In genomic region chr2:71798266-71799012, GRCh38 we compare ENCODE assay signal across 8 cellular contexts.
DNase-seq lines count a peak whose midpoint lies in the region; ATAC-seq and TF ChIP-seq lines count a peak whose summit lies in the region.

No MANE protein-coding gene starts in this region.

- no peak overlapping the region for H3K4me2 ChIP-seq in smooth muscle cell

- H3K79me2 ChIP-seq in smooth muscle cell (ENCODE audit: low read depth) = no peaks in the 10 kb centered on the region

- no peak overlapping the region for H3K4me3 ChIP-seq in smooth muscle cell

- H3K27ac ChIP-seq in 22Rv1 (no peak overlapping the region), smooth muscle cell (ENCODE audit: low read depth) (no peak overlapping the region)

- peaks cover 3% of the 10 kb centered on the region for H3K4me1 ChIP-seq in smooth muscle cell (ENCODE audit: low read depth)

- peak in 1 of 2 donors; percentile 49 for ATAC-seq in left cardiac atrium

- H3F3A ChIP-seq in smooth muscle cell (ENCODE audit: low read depth) = no peaks in the 10 kb centered on the region

- intact Hi-C loops in left cardiac atrium (cut with DNase I) = loop anchor here (5.0 to 10.0 kb wide), 4 partner anchors 114 to 251 kb away; no protein-coding TSS in a partner anchor

- H4K20me1 ChIP-seq in smooth muscle cell (ENCODE audit: low read depth) = no peaks in the 10 kb centered on the region

- H3K9ac ChIP-seq in smooth muscle cell (ENCODE audit: low read depth) = no peak overlapping the region

- no peaks in the 10 kb centered on the region for H3K36me3 ChIP-seq in smooth muscle cell (ENCODE audit: low read depth)

- TF ChIP-seq CTCF in 22Rv1 (IDR thresholded peaks at IDR 0.05) (peak; percentile 82), smooth muscle cell (IDR thresholded peaks at IDR 0.05; ENCODE audit: borderline replicate concordance, insufficient read depth, poor library complexity, severe bottlenecking) (peak; percentile 80)

- no peaks in the 10 kb centered on the region for H3K27me3 ChIP-seq in smooth muscle cell (ENCODE audit: low read depth)

- no peaks in the 10 kb centered on the region for H3K9me3 ChIP-seq in smooth muscle cell (replicated peaks; ENCODE audit: low read depth)

- H2AFZ ChIP-seq in smooth muscle cell (ENCODE audit: low read depth) = no peak overlapping the region

- 75% methylated on average over 8 of the region's 8 CpGs for WGBS in smooth muscle cell (ENCODE audit: low lambda C conversion rate)

- DNase-seq in GM03348 (ENCODE audit: low spot score) = peak; percentile 72
- DNase-seq in HUDEP-2 (lab: John Stamatoyannopoulos, UW; ENCODE audit: unreplicated experiment in 76 of 76) = peak in 48 of 76 experiments; percentile 4 to 69 (median 18)
- DNase-seq in activated CD4-positive, alpha-beta T cell treated with anti-CD3 and anti-CD28 coated beads, Interleukin-2, amount 50 U/mL, for 48 hours = peak; percentile 16 to 27
- peak; percentile 43 for DNase-seq in left cardiac atrium
- no peak for DNase-seq in smooth muscle cell (lab: John Stamatoyannopoulos, UW; ENCODE audit: unreplicated experiment)
- no peak for DNase-seq in SHP77 (lab: John Stamatoyannopoulos, UW)
- no peak for DNase-seq in activated gamma-delta T cell (lab: John Stamatoyannopoulos, UW)

Comparison
In these comparisons a context has a peak if more than half of its experiments do, and no peak if none do; other contexts are left out.
1. DNase-seq: peak in GM03348 (single experiment), HUDEP-2 (48 of 76), activated CD4-positive, alpha-beta T cell treated with anti-CD3 and anti-CD28 coated beads, Interleukin-2, amount 50 U/mL, for 48 hours (2 of 2) and left cardiac atrium (single experiment); none in smooth muscle cell (single experiment), SHP77 (0 of 2) and activated gamma-delta T cell (single experiment).